21 cellular contexts compared by ENCODE assay signal in the genomic region with DNA sequence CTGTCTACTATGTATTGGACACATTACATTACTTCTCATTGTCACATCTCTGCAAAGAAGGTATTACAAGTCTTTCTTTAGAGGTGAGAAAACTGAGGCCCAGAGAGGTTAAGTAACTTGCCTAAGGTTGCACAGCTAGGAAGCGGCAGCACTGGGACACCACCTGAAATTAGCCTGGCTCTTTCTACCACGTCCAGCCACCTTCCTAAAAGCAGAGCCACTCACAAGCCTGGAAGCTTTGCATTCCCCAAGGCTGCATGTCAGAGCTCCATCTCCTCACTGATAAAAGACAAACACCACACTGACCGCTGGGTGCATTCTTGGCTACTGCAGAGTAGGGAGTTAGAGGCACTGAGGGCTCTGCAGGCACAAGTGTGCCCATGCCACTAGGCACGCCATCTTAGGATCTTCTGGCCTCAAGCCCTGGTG. TPM values are rescaled to one million over a fixed set of nuclear protein-coding genes. Genes with fewer than 3 reads are reported as not detected.
DNase-seq lines count a peak whose midpoint lies in the region; ATAC-seq and TF ChIP-seq lines count a peak whose summit lies in the region.
"Had no signal": no experiment of that assay in that cellular context is flagged by ENCODE, and none has a peak within 500 bp of the region (broad histone marks: within the 10 kb centered on the region; RNA-seq: fewer than 3 reads in every experiment).

No MANE protein-coding gene starts in this region.

- no peaks in the 10 kb centered on the region for H3F3A ChIP-seq in neural progenitor cell (ENCODE audit: low read depth)

- H3K9ac ChIP-seq in neural progenitor cell, result no peak overlapping the region

- intact Hi-C loops in activated CD4-positive, alpha-beta T cell treated with anti-CD3 and anti-CD28 coated beads, Interleukin-2, amount 10 ng/mL, durations not matched to agents 24 days and 14 days (cut with micrococcal nuclease), result loop anchor here (1.0 to 5.0 kb wide), 3 partner anchors 16 to 421 kb away; a partner anchor contains a TSS

- H2AFZ ChIP-seq in neural progenitor cell (replicated peaks), result peak overlapping the region; percentile 9

- H3K4me1 ChIP-seq in neural progenitor cell (no peaks in the 10 kb centered on the region), right atrium auricular region (no peaks in the 10 kb centered on the region)
- H3K4me1 ChIP-seq: esophagus squamous epithelium, tibial nerve had no signal

- H3K36me3 ChIP-seq in neural progenitor cell (no peaks in the 10 kb centered on the region), right atrium auricular region (no peaks in the 10 kb centered on the region)
- H3K36me3 ChIP-seq: cardiac muscle cell, esophagus squamous epithelium, tibial nerve had no signal

- H3K9me3 ChIP-seq in neural progenitor cell (ENCODE audit: low read depth), result no peaks in the 10 kb centered on the region
- no peaks in the 10 kb centered on the region for H3K9me3 ChIP-seq in right atrium auricular region
- H3K9me3 ChIP-seq: esophagus squamous epithelium, tibial nerve had no signal

- no peaks in the 10 kb centered on the region for H4K20me1 ChIP-seq in neural progenitor cell (ENCODE audit: low read depth)

- H3K4me3 ChIP-seq in neural progenitor cell (no peak overlapping the region), right atrium auricular region (no peak overlapping the region)
- H3K4me3 ChIP-seq: cardiac muscle cell, dorsolateral prefrontal cortex, tibial nerve had no signal

- peaks cover 2% of the 10 kb centered on the region for H3K27me3 Mint-ChIP-seq in activated CD4-positive, alpha-beta T cell treated with anti-CD3 and anti-CD28 coated beads, Interleukin-2, amount 10 ng/mL, durations not matched to agents 24 days and 14 days
- peaks cover 3% of the 10 kb centered on the region for H3K27me3 Mint-ChIP-seq in IgD-negative memory B cell
- no peaks in the 10 kb centered on the region for H3K27me3 Mint-ChIP-seq in activated naive CD8-positive, alpha-beta T cell treated with anti-CD3 and anti-CD28 coated beads for 36 hours
- peaks cover 3% of the 10 kb centered on the region for H3K27me3 Mint-ChIP-seq in neural progenitor cell (ENCODE audit: insufficient read depth, low read depth)

- H3K4me2 ChIP-seq in neural progenitor cell, result no peak overlapping the region

- peak overlapping the region; percentile 100 for H3K27ac Mint-ChIP-seq in activated CD4-positive, alpha-beta T cell treated with anti-CD3 and anti-CD28 coated beads, Interleukin-2, amount 10 ng/mL, durations not matched to agents 24 days and 14 days
- H3K27ac Mint-ChIP-seq in IgD-negative memory B cell (peak overlapping the region in 1 of 3 donors; percentile 62), neural progenitor cell (peak overlapping the region; percentile 66)
- H3K27ac Mint-ChIP-seq in activated naive CD8-positive, alpha-beta T cell treated with anti-CD3 and anti-CD28 coated beads for 36 hours, result peak overlapping the region; percentile 99
- H3K27ac Mint-ChIP-seq: HFFc6 had no signal

- no peak for TF ChIP-seq CTCF in neural progenitor cell (IDR thresholded peaks at IDR 0.05)
- TF ChIP-seq CTCF in right atrium auricular region (IDR thresholded peaks at IDR 0.05), result no peak

- no peak for ATAC-seq in GM21390 (IDR thresholded peaks at IDR 0.05; ENCODE audit: unreplicated experiment)
- ATAC-seq: Panc1 had no signal

- H3K27me3 ChIP-seq in neural progenitor cell, result no peaks in the 10 kb centered on the region
- H3K27me3 ChIP-seq in right atrium auricular region, result no peaks in the 10 kb centered on the region
- H3K27me3 ChIP-seq: cardiac muscle cell, dorsolateral prefrontal cortex, tibial nerve had no signal

- no peaks in the 10 kb centered on the region for H3K79me2 ChIP-seq in neural progenitor cell (ENCODE audit: low read depth)

- peaks cover 54% of the 10 kb centered on the region for H3K4me1 Mint-ChIP-seq in activated CD4-positive, alpha-beta T cell treated with anti-CD3 and anti-CD28 coated beads, Interleukin-2, amount 10 ng/mL, durations not matched to agents 24 days and 14 days
- H3K4me1 Mint-ChIP-seq in IgD-negative memory B cell (no peaks in the 10 kb centered on the region), neural progenitor cell (peaks cover 46% of the 10 kb centered on the region)
- peaks cover 39% of the 10 kb centered on the region for H3K4me1 Mint-ChIP-seq in activated naive CD8-positive, alpha-beta T cell treated with anti-CD3 and anti-CD28 coated beads for 36 hours

- no peaks in the 10 kb centered on the region for H3K9me3 Mint-ChIP-seq in activated CD4-positive, alpha-beta T cell treated with anti-CD3 and anti-CD28 coated beads, Interleukin-2, amount 10 ng/mL, durations not matched to agents 24 days and 14 days
- no peaks in the 10 kb centered on the region for H3K9me3 Mint-ChIP-seq in IgD-negative memory B cell
- H3K9me3 Mint-ChIP-seq in activated naive CD8-positive, alpha-beta T cell treated with anti-CD3 and anti-CD28 coated beads for 36 hours, result no peaks in the 10 kb centered on the region
- no peaks in the 10 kb centered on the region for H3K9me3 Mint-ChIP-seq in neural progenitor cell
- H3K9me3 Mint-ChIP-seq: HFFc6 had no signal

- peak; percentile 70 for DNase-seq in activated CD4-positive, alpha-beta T cell treated with anti-CD3 and anti-CD28 coated beads, Interleukin-2, amount 10 ng/mL, durations not matched to agents 24 days and 14 days
- DNase-seq in activated CD4-positive, alpha-beta T cell treated with anti-CD3 and anti-CD28 coated beads, Interleukin-2, amount 50 U/mL, for 1 hour, result no peak
- DNase-seq in activated naive CD8-positive, alpha-beta T cell treated with anti-CD3 and anti-CD28 coated beads for 36 hours, result no peak
- no peak for DNase-seq in neural progenitor cell (ENCODE audit: low spot score)
- no peak for DNase-seq in SW480 (ENCODE audit: low spot score)
- DNase-seq in right atrium auricular region (ENCODE audit: low spot score), result no peak
- DNase-seq: dorsolateral prefrontal cortex, EL, esophagus squamous epithelium, glutamatergic neuron, HFFc6, NCI-H1436 treated with DMSO at 0.1 percent for 48 hours, NCI-H774, small intestine had no signal

- H3K27ac ChIP-seq in neural progenitor cell (no peak overlapping the region), right atrium auricular region (no peak overlapping the region)
- H3K27ac ChIP-seq: C4-2B, cardiac muscle cell, dorsolateral prefrontal cortex, tibial nerve had no signal

- peaks cover 64% of the 10 kb centered on the region for H3K36me3 Mint-ChIP-seq in activated CD4-positive, alpha-beta T cell treated with anti-CD3 and anti-CD28 coated beads, Interleukin-2, amount 10 ng/mL, durations not matched to agents 24 days and 14 days (ENCODE audit: low read depth)
- H3K36me3 Mint-ChIP-seq in IgD-negative memory B cell (peaks cover 4% of the 10 kb centered on the region), neural progenitor cell (no peaks in the 10 kb centered on the region)
- peaks cover 63% of the 10 kb centered on the region for H3K36me3 Mint-ChIP-seq in activated naive CD8-positive, alpha-beta T cell treated with anti-CD3 and anti-CD28 coated beads for 36 hours

- peak overlapping the region; percentile 99 for H3K4me3 Mint-ChIP-seq in activated CD4-positive, alpha-beta T cell treated with anti-CD3 and anti-CD28 coated beads, Interleukin-2, amount 10 ng/mL, durations not matched to agents 24 days and 14 days
- H3K4me3 Mint-ChIP-seq in IgD-negative memory B cell (peak overlapping the region in 3 of 4 donors; percentile 63 to 75 (median 72)), neural progenitor cell (no peak overlapping the region)
- peak overlapping the region; percentile 93 for H3K4me3 Mint-ChIP-seq in activated naive CD8-positive, alpha-beta T cell treated with anti-CD3 and anti-CD28 coated beads for 36 hours
- H3K4me3 Mint-ChIP-seq: HFFc6 had no signal

RNA-seq across cellular contexts. Expression of a gene that starts 2.4 kb away (rescaled TPM):
- 183 and 186 TPM in 2 replicates for total RNA-seq in activated CD4-positive, alpha-beta T cell treated with anti-CD3 and anti-CD28 coated beads, Interleukin-2, amount 10 ng/mL, durations not matched to agents 24 days and 14 days
- polyA plus RNA-seq in IgD-negative memory B cell, result 63.3 TPM
- 100 to 1,000 TPM; 166 TPM for total RNA-seq in activated naive CD8-positive, alpha-beta T cell treated with anti-CD3 and anti-CD28 coated beads for 36 hours
- total RNA-seq in neural progenitor cell (ENCODE audit: low replicate concordance) (1.3 and 1.5 TPM in 2 replicates), right atrium auricular region (1 to 10 TPM in 1 of 2 donors, under 1 TPM in 1; 0.79 to 1.1 TPM)
- total RNA-seq: HFFc6, M059J had no signal
- polyA plus RNA-seq: cardiac muscle cell had no signal

RNA-seq across cellular contexts. Expression of a gene that starts 37.7 kb away (rescaled TPM):
- 12.3 and 13.6 TPM in 2 replicates for total RNA-seq in activated CD4-positive, alpha-beta T cell treated with anti-CD3 and anti-CD28 coated beads, Interleukin-2, amount 10 ng/mL, durations not matched to agents 24 days and 14 days
- polyA plus RNA-seq in IgD-negative memory B cell, result 13.0 TPM
- total RNA-seq in activated naive CD8-positive, alpha-beta T cell treated with anti-CD3 and anti-CD28 coated beads for 36 hours, result 10 to 100 TPM; 11.2 to 11.3 TPM
- total RNA-seq in neural progenitor cell (ENCODE audit: low replicate concordance) (55.6 and 64.2 TPM in 2 replicates), right atrium auricular region (100 to 1,000 TPM; 127 to 163 TPM)

Comparison
In these comparisons a context has a peak if more than half of its experiments do, and no peak if none do; other contexts are left out.
1. RNA of a gene that starts 2.4 kb away (total RNA-seq): 183 to 186 TPM in activated CD4-positive, alpha-beta T cell treated with anti-CD3 and anti-CD28 coated beads, Interleukin-2, amount 10 ng/mL, durations not matched to agents 24 days and 14 days and 166 TPM in activated naive CD8-positive, alpha-beta T cell treated with anti-CD3 and anti-CD28 coated beads for 36 hours; 1.3 to 1.5 TPM in neural progenitor cell and 0.79 to 1.1 TPM in right atrium auricular region; every median in the first group is over 10 times any median in the second.